10 cellular contexts compared by ENCODE assay signal in the genomic region with DNA sequence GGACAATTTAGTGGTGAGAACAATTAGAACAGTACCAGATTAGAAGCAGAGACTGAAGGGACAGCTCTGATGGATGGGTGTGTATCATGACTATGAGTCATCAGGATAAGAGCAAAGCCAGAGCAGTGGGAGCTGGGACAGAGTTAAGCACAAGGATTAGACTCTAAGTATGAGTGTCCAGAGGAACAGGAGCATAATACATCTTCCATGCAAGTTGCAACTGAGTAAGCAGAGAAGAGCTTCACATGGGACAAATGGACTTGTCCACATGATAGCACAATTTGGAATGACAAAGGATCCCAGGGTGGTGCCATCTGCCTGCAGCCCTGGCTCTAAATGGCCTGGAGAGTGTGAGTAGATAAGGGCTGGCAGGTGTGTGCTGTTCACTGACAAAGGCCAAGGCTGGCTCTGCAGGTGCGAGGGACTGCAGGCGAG.
A peak's percentile ranks its signal among the peaks of the same experiment; 100 is the strongest.
DNase-seq lines count a peak whose midpoint lies in the region; ATAC-seq, FAIRE-seq and TF ChIP-seq lines count a peak whose summit lies in the region.
"Had no signal": no experiment of that assay in that cellular context is flagged by ENCODE, and none has a peak within 500 bp of the region (broad histone marks: within the 10 kb centered on the region; RNA-seq: fewer than 3 reads in every experiment).

No MANE protein-coding gene starts in this region.

- H3K79me2 ChIP-seq in smooth muscle cell (ENCODE audit: low read depth) = peaks cover 3% of the 10 kb centered on the region

- no peaks in the 10 kb centered on the region for H3K36me3 ChIP-seq in smooth muscle cell (ENCODE audit: low read depth)
- H3K36me3 ChIP-seq: lower lobe of right lung had no signal

- intact Hi-C loops in posterior cingulate gyrus (cut with DNase I) = no loop called here

- no peak overlapping the region for H3K4me3 ChIP-seq in fibroblast of pulmonary artery (replicated peaks; ENCODE audit: low read depth, low read length)
- no peak overlapping the region for H3K4me3 ChIP-seq in smooth muscle cell
- H3K4me3 ChIP-seq in coronary artery = no peak overlapping the region
- H3K4me3 ChIP-seq: lower lobe of right lung had no signal

- H3K4me1 ChIP-seq in smooth muscle cell (ENCODE audit: low read depth) = peaks cover 30% of the 10 kb centered on the region
- H3K4me1 ChIP-seq: lower lobe of right lung had no signal

- no peak for ATAC-seq in GM21619 (IDR thresholded peaks at IDR 0.05; ENCODE audit: unreplicated experiment)
- ATAC-seq: HCT116, lower lobe of right lung had no signal

- 52% methylated on average over 2 of the region's 2 CpGs for WGBS in smooth muscle cell (ENCODE audit: low lambda C conversion rate)

- peaks cover 13% of the 10 kb centered on the region for H3F3A ChIP-seq in smooth muscle cell (ENCODE audit: low read depth)

- H2AFZ ChIP-seq in smooth muscle cell (ENCODE audit: low read depth) = no peak overlapping the region

- no peaks in the 10 kb centered on the region for H4K20me1 ChIP-seq in smooth muscle cell (ENCODE audit: low read depth)

- peak overlapping the region; percentile 72 for H3K27ac ChIP-seq in smooth muscle cell (ENCODE audit: low read depth)
- no peak overlapping the region for H3K27ac ChIP-seq in coronary artery
- H3K27ac ChIP-seq: lower lobe of right lung, VCaP had no signal

- H3K4me2 ChIP-seq in smooth muscle cell = peak overlapping the region; percentile 17

- peaks cover 6% of the 10 kb centered on the region for H3K27me3 ChIP-seq in smooth muscle cell (ENCODE audit: low read depth)

- no peak for TF ChIP-seq CTCF in fibroblast of pulmonary artery (IDR thresholded peaks at IDR 0.05; ENCODE audit: low read length, missing control alignments)
- no peak for TF ChIP-seq CTCF in smooth muscle cell (IDR thresholded peaks at IDR 0.05; ENCODE audit: borderline replicate concordance, insufficient read depth, poor library complexity, severe bottlenecking)
- no peak for TF ChIP-seq CTCF in coronary artery (IDR thresholded peaks at IDR 0.05)

- FAIRE-seq in HTR-8/SVneo (lab: Jason Lieb, UNC) = peak; percentile 81

- peak; percentile 61 for DNase-seq in HTR-8/SVneo (ENCODE audit: insufficient read length, low spot score)
- peak; percentile 90 for DNase-seq in NCI-H748 (lab: John Stamatoyannopoulos, UW; ENCODE audit: unreplicated experiment)
- DNase-seq in fibroblast of pulmonary artery (ENCODE audit: low read depth) = peak; percentile 6
- DNase-seq in smooth muscle cell (lab: John Stamatoyannopoulos, UW; ENCODE audit: unreplicated experiment) = no peak
- no peak for DNase-seq in posterior cingulate gyrus
- DNase-seq in coronary artery (ENCODE audit: low spot score) = no peak
- DNase-seq: lower lobe of right lung had no signal

- H3K9me3 ChIP-seq in smooth muscle cell (replicated peaks; ENCODE audit: low read depth) = no peaks in the 10 kb centered on the region
- H3K9me3 ChIP-seq: lower lobe of right lung had no signal

- no peak overlapping the region for H3K9ac ChIP-seq in smooth muscle cell (ENCODE audit: low read depth)

Comparison
In these comparisons a context has a peak if more than half of its experiments do, and no peak if none do; other contexts are left out.
1. DNase-seq: peak in HTR-8/SVneo (single experiment), NCI-H748 (single experiment) and fibroblast of pulmonary artery (single experiment); none in smooth muscle cell (single experiment), posterior cingulate gyrus (0 of 10) and coronary artery (single experiment).